Comparison of ENCODE assay signal across 11 cellular contexts in the genomic region with DNA sequence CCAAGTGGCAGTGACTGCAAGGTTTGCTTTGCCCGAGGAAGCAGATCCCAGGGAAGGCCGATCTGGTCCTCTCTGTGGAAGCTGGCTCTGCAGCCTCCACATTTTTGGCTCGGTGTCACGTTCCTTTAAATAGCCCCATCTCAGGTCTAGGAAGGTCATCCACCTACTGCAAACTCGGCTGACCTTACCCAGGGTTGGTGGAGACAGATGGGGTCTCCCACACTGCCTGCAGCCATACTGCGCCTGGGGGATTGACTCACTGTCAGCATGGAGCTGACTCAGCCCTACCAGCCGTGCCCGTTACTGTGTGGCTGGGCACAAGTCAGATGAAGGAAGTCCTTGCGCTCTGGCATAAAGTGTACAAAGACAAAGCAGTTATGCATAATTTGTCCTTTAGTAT.
DNase-seq lines count a peak whose midpoint lies in the region; ATAC-seq and TF ChIP-seq lines count a peak whose summit lies in the region.
"Had no signal": no experiment of that assay in that cellular context is flagged by ENCODE, and none has a peak within 500 bp of the region (broad histone marks: within the 10 kb centered on the region; RNA-seq: fewer than 3 reads in every experiment).

No MANE protein-coding gene starts in this region.

- CTCF ChIA-PET in HEK293T (lab: Yijun Ruan, JAX): no interaction called here

- peaks cover 6% of the 10 kb centered on the region for H3K4me1 Mint-ChIP-seq in nephron progenitor cell

- H3K36me3 Mint-ChIP-seq in nephron progenitor cell (ENCODE audit: low read depth): peaks cover 9% of the 10 kb centered on the region

- no peak overlapping the region for H3K4me3 Mint-ChIP-seq in nephron progenitor cell

- TF ChIP-seq CTCF in nephron progenitor cell (IDR thresholded peaks at IDR 0.05): no peak

- POLR2A ChIA-PET in HEK293T (lab: Yijun Ruan, JAX): interaction anchor here (0.8 kb wide), 1 partner anchor 17 kb away, joined by 4 read pairs; the partner anchor contains the start of gene CDPF1

- H3K27me3 Mint-ChIP-seq in nephron progenitor cell (ENCODE audit: low read depth, poor library complexity): peaks cover 10% of the 10 kb centered on the region

- H3K27ac Mint-ChIP-seq in nephron progenitor cell: peak overlapping the region; percentile 29

- ATAC-seq in GM19351 (IDR thresholded peaks at IDR 0.05; ENCODE audit: unreplicated experiment): no peak

- peak; percentile 16 for TF ChIP-seq POLR2A in erythroblast (IDR thresholded peaks at IDR 0.05; ENCODE audit: low read length)

- no peaks in the 10 kb centered on the region for H3K9me3 Mint-ChIP-seq in nephron progenitor cell

- DNase-seq in CD1c-positive myeloid dendritic cell (ENCODE audit: extremely low spot score) (peak; percentile 52), NCI-H2227 treated with DMSO at 0.1 percent for 48 hours (lab: John Stamatoyannopoulos, UW) (peak; percentile 38), erythroblast (lab: John Stamatoyannopoulos, UW) (peak; percentile 24 to 41), nephron progenitor cell (no peak), HEK293T (ENCODE audit: extremely low spot score) (no peak)
- no peak for DNase-seq in activated naive CD4-positive, alpha-beta T cell treated with anti-CD3 and anti-CD28 coated beads, Interleukin-2, amount 50 U/mL, for 16 hours
- no peak for DNase-seq in activated CD4-positive, CD25-positive, alpha-beta regulatory T cell treated with anti-CD3 and anti-CD28 coated beads, Interleukin-2, amount 50 U/mL, for 72 hours
- DNase-seq: activated CD8-positive, alpha-beta memory T cell treated with anti-CD3 and anti-CD28 coated beads, Interleukin-2, amount 50 U/mL, for 48 hours; NCI-H524 treated with DMSO at 0.1 percent for 48 hours; stimulated activated CD4-positive, alpha-beta T cell treated with anti-CD3 and anti-CD28 coated beads, Interleukin-4, amount 100 ng/mL, for 4 hours had no signal

TF ChIP-seq in HEK293T, 16 proteins besides CTCF, POLR2A, EP300 and RAD21:
- no peak for TF ChIP-seq FOXM1 (IDR thresholded peaks at IDR 0.05; ENCODE audit: borderline replicate concordance)
- no peak for TF ChIP-seq ARNT (IDR thresholded peaks at IDR 0.05)
- TF ChIP-seq FOXA1 (IDR thresholded peaks at IDR 0.05): no peak
- no peak for TF ChIP-seq LEF1 (IDR thresholded peaks at IDR 0.05; ENCODE audit: borderline replicate concordance)
- TF ChIP-seq FOXK2 (IDR thresholded peaks at IDR 0.05): no peak
- TF ChIP-seq TARDBP (IDR thresholded peaks at IDR 0.05): no peak
- no peak for TF ChIP-seq L3MBTL2 (conservative IDR thresholded peaks at IDR 0.05)
- no peak for TF ChIP-seq HDGF (IDR thresholded peaks at IDR 0.05; ENCODE audit: borderline replicate concordance)
TF ChIP-seq in HEK293T: peak in this region for 0.

Comparison
In these comparisons a context has a peak if more than half of its experiments do, and no peak if none do; other contexts are left out.
1. DNase-seq: peak in CD1c-positive myeloid dendritic cell (single experiment), NCI-H2227 treated with DMSO at 0.1 percent for 48 hours (single experiment) and erythroblast (2 of 2); none in nephron progenitor cell (single experiment), HEK293T (single experiment), activated naive CD4-positive, alpha-beta T cell treated with anti-CD3 and anti-CD28 coated beads, Interleukin-2, amount 50 U/mL, for 16 hours (single experiment) and activated CD4-positive, CD25-positive, alpha-beta regulatory T cell treated with anti-CD3 and anti-CD28 coated beads, Interleukin-2, amount 50 U/mL, for 72 hours (single experiment).